ENCODE assay signal across 8 cellular contexts in genomic region chr15:75620776-75621536, GRCh38. TPM values are rescaled to one million over a fixed set of nuclear protein-coding genes. Genes with fewer than 3 reads are reported as not detected.
DNase-seq lines count a peak whose midpoint lies in the region; ATAC-seq and TF ChIP-seq lines count a peak whose summit lies in the region.

No MANE protein-coding gene starts in this region.

- H3K27ac Mint-ChIP-seq in activated T-helper 17 cell treated with anti-CD3 and anti-CD28 coated beads, Interleukin-2, amount 50 U/mL, for 72 hours, result peak overlapping the region; percentile 51
- peak overlapping the region; percentile 89 for H3K27ac Mint-ChIP-seq in stimulated activated naive B cell treated with anti-CD40 and anti-IgM and Interleukin-4, amounts not matched to agents 10 μg/mL and 1 μg/mL and 100 μg/mL, for 72 hours

- peak; percentile 61 for DNase-seq in HFF-Myc (ENCODE audit: extremely low read depth, low read depth)
- peak; percentile 87 for DNase-seq in left cardiac atrium
- DNase-seq in stimulated activated naive B cell treated with anti-CD40 and anti-IgM and Interleukin-4, amounts not matched to agents 10 μg/mL and 1 μg/mL and 100 μg/mL, for 72 hours, result no peak
- DNase-seq in iPS-NIHi7 (ENCODE audit: extremely low spot score), result no peak
- no peak for DNase-seq in NCI-H82 (lab: John Stamatoyannopoulos, UW)
- DNase-seq in NCI-H1417 treated with DMSO at 0.1 percent for 48 hours (lab: John Stamatoyannopoulos, UW), result no peak

- intact Hi-C loops in left cardiac atrium (cut with DNase I), result no loop called here

- no peaks in the 10 kb centered on the region for H3K9me3 Mint-ChIP-seq in activated T-helper 17 cell treated with anti-CD3 and anti-CD28 coated beads, Interleukin-2, amount 50 U/mL, for 72 hours
- no peaks in the 10 kb centered on the region for H3K9me3 Mint-ChIP-seq in stimulated activated naive B cell treated with anti-CD40 and anti-IgM and Interleukin-4, amounts not matched to agents 10 μg/mL and 1 μg/mL and 100 μg/mL, for 72 hours

- H3K4me1 Mint-ChIP-seq in activated T-helper 17 cell treated with anti-CD3 and anti-CD28 coated beads, Interleukin-2, amount 50 U/mL, for 72 hours, result peaks cover 23% of the 10 kb centered on the region
- peaks cover 15 to 36% of the 10 kb centered on the region in 2 donors for H3K4me1 Mint-ChIP-seq in stimulated activated naive B cell treated with anti-CD40 and anti-IgM and Interleukin-4, amounts not matched to agents 10 μg/mL and 1 μg/mL and 100 μg/mL, for 72 hours

- H3K4me3 Mint-ChIP-seq in activated T-helper 17 cell treated with anti-CD3 and anti-CD28 coated beads, Interleukin-2, amount 50 U/mL, for 72 hours, result peak overlapping the region; percentile 48
- peak overlapping the region; percentile 35 to 52 for H3K4me3 Mint-ChIP-seq in stimulated activated naive B cell treated with anti-CD40 and anti-IgM and Interleukin-4, amounts not matched to agents 10 μg/mL and 1 μg/mL and 100 μg/mL, for 72 hours

- H3K27me3 Mint-ChIP-seq in activated T-helper 17 cell treated with anti-CD3 and anti-CD28 coated beads, Interleukin-2, amount 50 U/mL, for 72 hours, result no peaks in the 10 kb centered on the region
- no peaks in the 10 kb centered on the region for H3K27me3 Mint-ChIP-seq in stimulated activated naive B cell treated with anti-CD40 and anti-IgM and Interleukin-4, amounts not matched to agents 10 μg/mL and 1 μg/mL and 100 μg/mL, for 72 hours

- no peak for TF ChIP-seq CTCF in HFF-Myc (IDR thresholded peaks at IDR 0.05; ENCODE audit: low read depth, low read length, missing control alignments)

- peaks cover 56% of the 10 kb centered on the region for H3K36me3 Mint-ChIP-seq in activated T-helper 17 cell treated with anti-CD3 and anti-CD28 coated beads, Interleukin-2, amount 50 U/mL, for 72 hours (ENCODE audit: low read depth)
- peaks cover 12 to 35% of the 10 kb centered on the region in 2 donors for H3K36me3 Mint-ChIP-seq in stimulated activated naive B cell treated with anti-CD40 and anti-IgM and Interleukin-4, amounts not matched to agents 10 μg/mL and 1 μg/mL and 100 μg/mL, for 72 hours

- ATAC-seq in activated T-helper 17 cell treated with anti-CD3 and anti-CD28 coated beads, Interleukin-2, amount 50 U/mL, for 72 hours (replicated peaks), result no peak
- ATAC-seq in left cardiac atrium (peak; percentile 67 to 82), HG02571 (IDR thresholded peaks at IDR 0.05; ENCODE audit: unreplicated experiment) (no peak)
- ATAC-seq in stimulated activated naive B cell treated with anti-CD40 and anti-IgM and Interleukin-4, amounts not matched to agents 10 μg/mL and 1 μg/mL and 100 μg/mL, for 72 hours (replicated peaks), result no peak

- peak overlapping the region; percentile 31 for H3K4me3 ChIP-seq in HFF-Myc (replicated peaks; ENCODE audit: low read depth, low read length)

RNA-seq across cellular contexts. Expression of gene SNUPN, which starts 4.6 kb away (rescaled TPM):
- 10 to 100 TPM; 26.0 to 34.8 TPM for total RNA-seq in activated T-helper 17 cell treated with anti-CD3 and anti-CD28 coated beads, Interleukin-2, amount 50 U/mL, for 72 hours
- total RNA-seq in left cardiac atrium, result 10 to 100 TPM; 15.6 to 21.4 TPM

RNA-seq across cellular contexts. Expression of gene IMP3, which starts 19.1 kb away (rescaled TPM):
- 100 to 1,000 TPM in 1 of 2 donors, 10 to 100 TPM in 1; 98.3 to 113 TPM for total RNA-seq in activated T-helper 17 cell treated with anti-CD3 and anti-CD28 coated beads, Interleukin-2, amount 50 U/mL, for 72 hours
- total RNA-seq in left cardiac atrium, result 10 to 100 TPM; 44.1 to 49.9 TPM

RNA-seq across cellular contexts. Expression of gene SNX33, which starts 26.8 kb away (rescaled TPM):
- 10 to 100 TPM in 1 of 2 donors, 1 to 10 TPM in 1; 2.6 to 12.1 TPM for total RNA-seq in activated T-helper 17 cell treated with anti-CD3 and anti-CD28 coated beads, Interleukin-2, amount 50 U/mL, for 72 hours
- 10 to 100 TPM; 14.3 to 17.0 TPM for total RNA-seq in left cardiac atrium

RNA-seq across cellular contexts. Expression of gene PTPN9, which starts 41.8 kb away (rescaled TPM):
- 10 to 100 TPM; 17.8 to 38.4 TPM for total RNA-seq in activated T-helper 17 cell treated with anti-CD3 and anti-CD28 coated beads, Interleukin-2, amount 50 U/mL, for 72 hours
- 10 to 100 TPM; 12.5 to 13.4 TPM for total RNA-seq in left cardiac atrium

Comparison
In these comparisons a context has a peak if more than half of its experiments do, and no peak if none do; other contexts are left out.
1. DNase-seq: peak in HFF-Myc (single experiment) and left cardiac atrium (single experiment); none in stimulated activated naive B cell treated with anti-CD40 and anti-IgM and Interleukin-4, amounts not matched to agents 10 μg/mL and 1 μg/mL and 100 μg/mL, for 72 hours (single experiment), iPS-NIHi7 (single experiment), NCI-H82 (single experiment) and NCI-H1417 treated with DMSO at 0.1 percent for 48 hours (single experiment).
2. ATAC-seq: peak in left cardiac atrium (2 of 2); none in activated T-helper 17 cell treated with anti-CD3 and anti-CD28 coated beads, Interleukin-2, amount 50 U/mL, for 72 hours (single experiment), stimulated activated naive B cell treated with anti-CD40 and anti-IgM and Interleukin-4, amounts not matched to agents 10 μg/mL and 1 μg/mL and 100 μg/mL, for 72 hours (0 of 2) and HG02571 (single experiment).